Comparison of ENCODE assay signal across 24 cellular contexts in genomic region chr12:80314741-80315140, GRCh38.
"Had no signal": no experiment of that assay in that cellular context is flagged by ENCODE, and none has a peak within 500 bp of the region (broad histone marks: within the 10 kb centered on the region; RNA-seq: fewer than 3 reads in every experiment).

No MANE protein-coding gene starts in this region.

- H3K27me3 ChIP-seq: breast epithelium, esophagus squamous epithelium, pancreas, sigmoid colon, tibial nerve had no signal

- H3K4me1 ChIP-seq: breast epithelium, pancreas, prostate gland, sigmoid colon, tibial nerve had no signal

- H3K9me3 ChIP-seq: breast epithelium, esophagus squamous epithelium, mucosa of descending colon, pancreas, prostate gland, sigmoid colon, tibial nerve had no signal

- DNase-seq: activated CD4-positive, alpha-beta T cell treated with anti-CD3 and anti-CD28 coated beads for 36 hours; activated CD4-positive, CD25-positive, alpha-beta regulatory T cell; activated CD8-positive, alpha-beta memory T cell treated with anti-CD3 and anti-CD28 coated beads, Interleukin-2, amount 10 ng/mL, durations not matched to agents 7 days and 5 days; activated CD8-positive, alpha-beta T cell treated with anti-CD3 and anti-CD28 coated beads, Interleukin-2, amount 10 ng/mL, durations not matched to agents 7 days and 5 days; activated T-cell treated with anti-CD3 and anti-CD28 coated beads, Interleukin-2, amount 50 U/mL, for 48 hours; aorta; central memory CD4-positive, alpha-beta T cell; esophagus squamous epithelium; foreskin melanocyte; left cardiac atrium; left ventricle myocardium superior; mucosa of descending colon; naive B cell; pancreas; sigmoid colon; stimulated activated CD4-positive, alpha-beta T cell treated with anti-CD3 and anti-CD28 coated beads, Interleukin-1b, Interleukin-23, amount 100 ng/mL, for 48 hours; stimulated activated naive CD4-positive, alpha-beta T cell; T-cell had no signal

- H3K4me3 ChIP-seq: breast epithelium, esophagus squamous epithelium, mucosa of descending colon, pancreas, prostate gland, sigmoid colon, smooth muscle cell, tibial nerve had no signal

- H3K4me2 ChIP-seq: smooth muscle cell had no signal

- ATAC-seq: activated CD4-positive, alpha-beta T cell treated with anti-CD3 and anti-CD28 coated beads for 36 hours; activated CD8-positive, alpha-beta memory T cell treated with anti-CD3 and anti-CD28 coated beads, Interleukin-2, amount 10 ng/mL, durations not matched to agents 7 days and 5 days; activated CD8-positive, alpha-beta T cell treated with anti-CD3 and anti-CD28 coated beads, Interleukin-2, amount 10 ng/mL, durations not matched to agents 7 days and 5 days; activated naive CD4-positive, alpha-beta T cell treated with anti-CD3 and anti-CD28 coated beads, Interleukin-2, amount 50 U/mL, for 72 hours; left cardiac atrium; left ventricle myocardium superior; mucosa of descending colon; pancreas; T-cell had no signal

- H3K27ac ChIP-seq: breast epithelium, epithelial cell of prostate, esophagus squamous epithelium, pancreas, prostate gland, sigmoid colon, tibial nerve had no signal

- H3K36me3 ChIP-seq: breast epithelium, esophagus squamous epithelium, pancreas, prostate gland, sigmoid colon, tibial nerve had no signal
